20 cellular contexts compared by ENCODE assay signal in the genomic region with DNA sequence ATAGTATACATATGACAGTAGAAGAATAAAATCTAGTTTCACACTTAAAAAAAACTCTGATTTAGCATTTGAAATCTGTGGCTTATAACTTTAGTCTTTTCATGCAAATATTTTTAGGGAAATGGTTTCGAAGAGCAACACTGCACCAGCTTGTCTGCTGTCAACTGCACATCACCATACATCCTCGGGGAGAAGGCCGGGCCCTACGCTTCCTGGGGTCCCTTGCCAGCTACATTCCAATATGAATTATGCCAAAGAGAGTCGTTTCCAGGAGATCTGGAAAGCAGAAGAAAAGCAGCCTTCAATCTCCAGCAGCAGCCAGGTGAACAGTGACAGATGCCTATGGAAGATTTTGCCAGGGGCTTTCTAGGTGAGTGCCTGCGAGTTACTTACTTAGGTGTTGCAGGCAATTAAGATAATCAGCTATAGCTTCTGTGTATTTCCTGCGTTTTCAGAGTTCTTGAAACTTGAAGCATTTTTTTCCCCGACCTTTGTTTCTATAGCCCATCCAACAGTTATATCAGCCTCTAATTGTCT.
DNase-seq lines count a peak whose midpoint lies in the region; ATAC-seq and TF ChIP-seq lines count a peak whose summit lies in the region.
"Had no signal": no experiment of that assay in that cellular context is flagged by ENCODE, and none has a peak within 500 bp of the region (broad histone marks: within the 10 kb centered on the region; RNA-seq: fewer than 3 reads in every experiment).

No MANE protein-coding gene starts in this region.

- DNase-seq in HCT116 (ENCODE audit: low read depth, low spot score) (no peak), adipocyte (ENCODE audit: low read depth) (no peak), islet precursor cell (peak; percentile 60), smooth muscle cell (lab: John Stamatoyannopoulos, UW; ENCODE audit: unreplicated experiment) (no peak), HK-2 (ENCODE audit: unreplicated experiment) (no peak), globus pallidus (ENCODE audit: low spot score) (no peak)
- no peak for DNase-seq in stimulated activated CD8-positive, alpha-beta memory T cell treated with anti-CD3 and anti-CD28 coated beads, Interleukin-4, amount 100 ng/mL, for 48 hours
- DNase-seq: activated CD4-positive, alpha-beta T cell treated with anti-CD3 and anti-CD28 coated beads, Interleukin-2, amount 10 ng/mL, durations not matched to agents 24 days and 14 days; activated CD8-positive, alpha-beta memory T cell treated with anti-CD3 and anti-CD28 coated beads, Interleukin-2, amount 50 U/mL, for 48 hours; activated effector memory CD4-positive, alpha-beta T cell treated with anti-CD3 and anti-CD28 coated beads, Interleukin-2, amount 50 U/mL, for 16 hours; AML-193; cerebellar nuclear complex; NCI-H1436; NCI-H345; NK-92 treated with Interleukin-12 subunit alpha and Interleukin-12 subunit beta, amount 100 ng/mL, for 24 hours; pancreas; RPMI8226; uterus had no signal

- H3K36me3 ChIP-seq in HCT116 (ENCODE audit: control insufficient read depth in 1 of 2, insufficient read depth in 2 of 2, low read length in 2 of 2) (no peaks in the 10 kb centered on the region), adipocyte (ENCODE audit: control insufficient read depth, insufficient read depth, low read length, severe bottlenecking) (no peaks in the 10 kb centered on the region), smooth muscle cell (ENCODE audit: low read depth) (no peaks in the 10 kb centered on the region)
- H3K36me3 ChIP-seq: pancreas, uterus had no signal

- 50% methylated on average over 8 of the region's 8 CpGs for WGBS in smooth muscle cell (ENCODE audit: low lambda C conversion rate)

- no peak for ATAC-seq in HCT116
- ATAC-seq: left lobe of liver had no signal

- intact Hi-C loops in HCT116 (cut with micrococcal nuclease), result no loop called here

- H4K20me1 ChIP-seq in HCT116 (ENCODE audit: insufficient read depth) (no peaks in the 10 kb centered on the region), smooth muscle cell (ENCODE audit: low read depth) (no peaks in the 10 kb centered on the region)

- no peak for TF ChIP-seq RAD21 in HCT116 (IDR thresholded peaks at IDR 0.05; ENCODE audit: low read depth)

- 0 out of 2 replicates have a peak, but pooled peaks cover 9% of the 10 kb centered on the region for H3K27me3 ChIP-seq in HCT116 (ENCODE audit: insufficient read depth, low read length)
- H3K27me3 ChIP-seq in adipocyte (replicated peaks; ENCODE audit: control insufficient read depth, insufficient read depth, low read length), result no peaks in the 10 kb centered on the region
- H3K27me3 ChIP-seq in smooth muscle cell (ENCODE audit: low read depth), result no peaks in the 10 kb centered on the region
- H3K27me3 ChIP-seq: pancreas, uterus had no signal

- BruUV-seq in HCT116 (replicated peaks; lab: Mats Ljungman, UMichigan), result no TSS peak

- POLR2A ChIA-PET in HCT116 (lab: Charles Lee), result interaction anchor here (1.5 kb wide), 1 partner anchor 26 kb away, joined by 3 read pairs; no protein-coding TSS in a partner anchor

- TF ChIP-seq CTCF in HCT116 (IDR thresholded peaks at IDR 0.05 in 2 of 3, conservative IDR thresholded peaks at IDR 0.05 in 1 of 3; ENCODE audit: borderline replicate concordance in 1 of 3, insufficient read depth in 1 of 3, low read depth in 2 of 3, low read length in 2 of 3) (no peak), smooth muscle cell (IDR thresholded peaks at IDR 0.05; ENCODE audit: borderline replicate concordance, insufficient read depth, poor library complexity, severe bottlenecking) (no peak)

- H3K79me2 ChIP-seq in HCT116 (ENCODE audit: insufficient read depth, low read length) (no peaks in the 10 kb centered on the region), smooth muscle cell (ENCODE audit: low read depth) (no peaks in the 10 kb centered on the region)

- H3K9me3 ChIP-seq in HCT116 (ENCODE audit: control insufficient read depth in 1 of 2, insufficient read depth in 1 of 2, low read depth in 1 of 2, low read length in 2 of 2) (no peaks in the 10 kb centered on the region), adipocyte (ENCODE audit: control insufficient read depth, low read length) (no peaks in the 10 kb centered on the region), smooth muscle cell (replicated peaks; ENCODE audit: low read depth) (no peaks in the 10 kb centered on the region)
- H3K9me3 ChIP-seq: Caco-2, pancreas, uterus had no signal

- H3F3A ChIP-seq in smooth muscle cell (ENCODE audit: low read depth), result no peaks in the 10 kb centered on the region

- H3K9ac ChIP-seq in HCT116 (ENCODE audit: low read length) (no peak overlapping the region), adipocyte (ENCODE audit: low read length) (peak overlapping the region; percentile 58), smooth muscle cell (ENCODE audit: low read depth) (no peak overlapping the region)

- H3K9me2 ChIP-seq in HCT116 (ENCODE audit: insufficient read depth), result no peaks in the 10 kb centered on the region

- H3K4me2 ChIP-seq in HCT116 (ENCODE audit: low read length) (peak overlapping the region; percentile 42; the same call in 1 of the 2 replicates), smooth muscle cell (peak overlapping the region; percentile 46)

- RAD21 ChIA-PET in HCT116 (lab: Charles Lee; ENCODE audit: low non-redundant PET in 1 of 2, low total read pairs in 2 of 2, uncharacterized antibody in 2 of 2, unreplicated experiment in 2 of 2), result no interaction called here

- no peak overlapping the region for H3K4me3 ChIP-seq in HCT116 (replicated peaks in 1 of 2; ENCODE audit: low read depth in 1 of 2, low read length in 2 of 2)
- H3K4me3 ChIP-seq in adipocyte (ENCODE audit: low read length), result peak overlapping the region; percentile 18
- H3K4me3 ChIP-seq in smooth muscle cell, result no peak overlapping the region
- H3K4me3 ChIP-seq: pancreas, uterus had no signal

- no peak overlapping the region for H3K27ac ChIP-seq in HCT116 (ENCODE audit: low read depth, low read length)
- peak overlapping the region; percentile 42 for H3K27ac ChIP-seq in smooth muscle cell (ENCODE audit: low read depth)
- H3K27ac ChIP-seq: pancreas, uterus had no signal

- H3K4me1 ChIP-seq in HCT116 (ENCODE audit: control insufficient read depth in 1 of 2, insufficient read depth in 2 of 2, low read length in 2 of 2) (peaks cover 0 to 8% of the 10 kb centered on the region in 2 experiments; a peak in 2 of 4 replicates), adipocyte (ENCODE audit: control insufficient read depth, insufficient read depth, low read length) (peaks cover 31% of the 10 kb centered on the region), smooth muscle cell (ENCODE audit: low read depth) (peaks cover 59% of the 10 kb centered on the region)
- H3K4me1 ChIP-seq: Caco-2, pancreas, uterus had no signal

- TF ChIP-seq POLR2A in HCT116 (IDR thresholded peaks at IDR 0.05; ENCODE audit: borderline replicate concordance, extremely low read depth, insufficient read depth, insufficient read length), result no peak

- CTCF ChIA-PET in HCT116 (lab: Charles Lee), result no interaction called here

- no peak overlapping the region for H2AFZ ChIP-seq in HCT116 (ENCODE audit: low read depth, low read length, poor library complexity, severe bottlenecking)
- no peak overlapping the region for H2AFZ ChIP-seq in smooth muscle cell (ENCODE audit: low read depth)

TF ChIP-seq in HCT116, 20 proteins besides CTCF, POLR2A, EP300 and RAD21:
- no peak for TF ChIP-seq TCF7L2 (IDR thresholded peaks at IDR 0.05; ENCODE audit: borderline replicate concordance, extremely low read depth, insufficient read depth, insufficient read length)
- no peak for TF ChIP-seq CEBPB (IDR thresholded peaks at IDR 0.05; ENCODE audit: low read depth)
- TF ChIP-seq ZNF274 (IDR thresholded peaks at IDR 0.05; ENCODE audit: low read depth, low read length), result no peak
- TF ChIP-seq JUND (IDR thresholded peaks at IDR 0.05), result no peak
